In genomic region chr5:178872302-178872701, GRCh38 we compare ENCODE assay signal across 19 cellular contexts. TPM values are rescaled to one million over a fixed set of nuclear protein-coding genes. Genes with fewer than 3 reads are reported as not detected.
DNase-seq lines count a peak whose midpoint lies in the region; ATAC-seq, FAIRE-seq and TF ChIP-seq lines count a peak whose summit lies in the region.
"Had no signal": no experiment of that assay in that cellular context is flagged by ENCODE, and none has a peak within 500 bp of the region (broad histone marks: within the 10 kb centered on the region; RNA-seq: fewer than 3 reads in every experiment).

No MANE protein-coding gene starts in this region.

- H3K9me2 ChIP-seq in GM23338 (ENCODE audit: insufficient read depth), result no peaks in the 10 kb centered on the region

- H3K4me3 Mint-ChIP-seq in GM23338, result no peak overlapping the region
- H3K4me3 Mint-ChIP-seq: CD4-positive, CD25-positive, alpha-beta regulatory T cell; CD8-positive, alpha-beta memory T cell had no signal

- no peak overlapping the region for H3K23ac ChIP-seq in H1 (ENCODE audit: insufficient read length)

- no peaks in the 10 kb centered on the region for H3K79me1 ChIP-seq in H1 (ENCODE audit: low read depth, low read length)

- no peaks in the 10 kb centered on the region for H4K20me1 ChIP-seq in GM23338 (replicated peaks; ENCODE audit: insufficient read depth)
- H4K20me1 ChIP-seq in H1 (replicated peaks in 1 of 2; ENCODE audit: control insufficient read depth in 1 of 2, insufficient read depth in 2 of 2, low read length in 2 of 2), result no peaks in the 10 kb centered on the region

- H3K9me3 ChIP-seq in A549 (peaks cover 87% of the 10 kb centered on the region), H1 (ENCODE audit: insufficient read depth in 2 of 2, low read depth in 1 of 2, low read length in 1 of 2) (peaks cover 11 to 21% of the 10 kb centered on the region in 2 experiments; a peak in 3 of 4 replicates)
- H3K9me3 ChIP-seq: BE2C had no signal

- no peak for DNase-seq in A549 (ENCODE audit: low read depth in 1 of 2, low spot score in 1 of 2)
- no peak for DNase-seq in GM23338 (ENCODE audit: low spot score)
- DNase-seq in H1 (ENCODE audit: low read depth in 1 of 2, low spot score in 2 of 2), result no peak
- peak; percentile 24 for DNase-seq in iris pigment epithelial cell (ENCODE audit: low read depth)
- no peak for DNase-seq in DMS114 treated with DMSO at 0.1 percent for 48 hours (lab: John Stamatoyannopoulos, UW; ENCODE audit: unreplicated experiment)
- no peak for DNase-seq in effector CD4-positive, alpha-beta T cell
- DNase-seq: ACHN; BE2C; C1 segment of cervical spinal cord; CD4-positive, CD25-positive, alpha-beta regulatory T cell; CD8-positive, alpha-beta memory T cell; COR-L47; DMS 273 treated with DMSO at 0.1 percent for 48 hours; H7 had no signal

- H2AFZ ChIP-seq in GM23338 (no peak overlapping the region), H1 (ENCODE audit: low read length) (no peak overlapping the region)

- peaks cover 50% of the 10 kb centered on the region for H3K9me3 Mint-ChIP-seq in GM23338

- POLR2A ChIA-PET in A549 (lab: Yijun Ruan, JAX), result no interaction called here
- POLR2A ChIA-PET in H1 (lab: Charles Lee; ENCODE audit: partially characterized antibody), result no interaction called here

- TF ChIP-seq RAD21 in A549 (conservative IDR thresholded peaks at IDR 0.05 in 1 of 2, IDR thresholded peaks at IDR 0.05 in 1 of 2), result no peak
- no peak for TF ChIP-seq RAD21 in H1 (IDR thresholded peaks at IDR 0.05 in 1 of 2, conservative IDR thresholded peaks at IDR 0.05 in 1 of 2; ENCODE audit: low read depth in 2 of 2, low read length in 2 of 2)

- H2BK15ac ChIP-seq in H1 (ENCODE audit: low read length), result no peak overlapping the region

- H4K91ac ChIP-seq in H1 (replicated peaks; ENCODE audit: insufficient read length, low read length), result no peak overlapping the region

- TF ChIP-seq POLR2A in A549 (IDR thresholded peaks at IDR 0.05; ENCODE audit: low read length), result no peak
- no peak for TF ChIP-seq POLR2A in H1 (IDR thresholded peaks at IDR 0.05; ENCODE audit: control extremely low read depth in 1 of 2, low read depth in 2 of 2, low read length in 2 of 2)

- H3K36me3 Mint-ChIP-seq in GM23338 (ENCODE audit: low read depth), result peaks cover 97% of the 10 kb centered on the region

- 0 out of 2 replicates have a peak, but pooled peaks cover 1% of the 10 kb centered on the region for H3K36me3 ChIP-seq in GM23338 (ENCODE audit: insufficient read depth)
- H3K36me3 ChIP-seq in H1 (ENCODE audit: control insufficient read depth in 2 of 4, insufficient read depth in 4 of 4, low read length in 3 of 4), result peaks cover 0 to 30% (median 11%) of the 10 kb centered on the region in 4 experiments; a peak in 5 of 8 replicates

- no peak overlapping the region for H3K4me2 ChIP-seq in A549
- no peak overlapping the region for H3K4me2 ChIP-seq in GM23338
- no peak overlapping the region for H3K4me2 ChIP-seq in H1 (ENCODE audit: insufficient read depth in 1 of 2, low read depth in 2 of 2, low read length in 2 of 2)

- no peak overlapping the region for H3K4ac ChIP-seq in H1 (replicated peaks; ENCODE audit: insufficient read length, low read depth, low read length)

- no peak overlapping the region for H2BK12ac ChIP-seq in H1 (ENCODE audit: low read depth, low read length)

- peak overlapping the region; percentile 16; the same call in 1 of the 2 replicates for H3K27ac Mint-ChIP-seq in GM23338
- H3K27ac Mint-ChIP-seq: CD4-positive, CD25-positive, alpha-beta regulatory T cell; CD8-positive, alpha-beta memory T cell had no signal

- no peaks in the 10 kb centered on the region for H3F3A ChIP-seq in GM23338 (replicated peaks; ENCODE audit: low read depth)

- no peaks in the 10 kb centered on the region for H3K27me3 ChIP-seq in GM23338 (ENCODE audit: insufficient read depth)
- H3K27me3 ChIP-seq in H1 (replicated peaks in 1 of 4; ENCODE audit: control insufficient read depth in 3 of 4, extremely low read depth in 1 of 4, insufficient read depth in 3 of 4, low read length in 3 of 4), result no peaks in the 10 kb centered on the region
- H3K27me3 ChIP-seq: BE2C had no signal

- no peak overlapping the region for H2AK5ac ChIP-seq in H1 (ENCODE audit: low read depth, low read length)

- TF ChIP-seq EP300 in A549 (IDR thresholded peaks at IDR 0.05) (no peak), H1 (IDR thresholded peaks at IDR 0.05; ENCODE audit: borderline replicate concordance in 1 of 2, low read depth in 2 of 2, low read length in 2 of 2) (no peak)

- H3K79me2 ChIP-seq in GM23338 (replicated peaks; ENCODE audit: insufficient read depth) (0 out of 2 replicates have a peak, but pooled peaks cover 8% of the 10 kb centered on the region), H1 (ENCODE audit: control insufficient read depth in 1 of 2, insufficient read depth in 2 of 2, low read length in 2 of 2) (no peaks in the 10 kb centered on the region)

- no peak overlapping the region for H4K8ac ChIP-seq in H1 (ENCODE audit: extremely low read depth, insufficient read depth, low read length)

- no peak overlapping the region for H2BK20ac ChIP-seq in H1 (ENCODE audit: low read length)

- H3K56ac ChIP-seq in H1 (replicated peaks; ENCODE audit: insufficient read length, low read depth, low read length), result no peak overlapping the region

- ATAC-seq in A549 (no peak), GM23338 (no peak)
- ATAC-seq: HCT116 had no signal

- no peak overlapping the region for H3K14ac ChIP-seq in H1 (ENCODE audit: insufficient read length)

- TF ChIP-seq CTCF in A549 (IDR thresholded peaks at IDR 0.05), result no peak
- TF ChIP-seq CTCF in GM23338 (conservative IDR thresholded peaks at IDR 0.05; ENCODE audit: low read depth in 2 of 2), result no peak
- no peak for TF ChIP-seq CTCF in H1 (IDR thresholded peaks at IDR 0.05; ENCODE audit: control extremely low read depth in 1 of 3, insufficient read depth in 1 of 3, low read depth in 1 of 3, low read length in 3 of 3)

- no peak overlapping the region for H3K9ac ChIP-seq in H1 (replicated peaks in 1 of 4; ENCODE audit: extremely low read depth in 1 of 4, low read depth in 3 of 4, low read length in 3 of 4)

- H3K4me3 ChIP-seq in A549 (no peak overlapping the region), GM23338 (no peak overlapping the region), H1 (ENCODE audit: extremely low read depth in 1 of 4, insufficient read depth in 2 of 4, low read depth in 3 of 4, low read length in 4 of 4) (no peak overlapping the region)

- CTCF ChIA-PET in A549 (lab: Yijun Ruan, JAX), result no interaction called here
- CTCF ChIA-PET in H1 (lab: Charles Lee; ENCODE audit: partially characterized antibody), result no interaction called here

- FAIRE-seq in A549 (lab: Jason Lieb, UNC) (no peak), H1 (lab: Jason Lieb, UNC) (no peak)
- FAIRE-seq: G401.6, GM12891, GM19239 had no signal

- H3K27ac ChIP-seq in A549 (no peak overlapping the region), GM23338 (ENCODE audit: low read depth) (no peak overlapping the region), H1 (ENCODE audit: low read depth, low read length) (no peak overlapping the region)

- peaks cover 6% of the 10 kb centered on the region for H3K27me3 Mint-ChIP-seq in GM23338 (ENCODE audit: insufficient read depth, low read depth, poor library complexity)
- H3K27me3 Mint-ChIP-seq: CD4-positive, CD25-positive, alpha-beta regulatory T cell had no signal

- no peak overlapping the region for H3K18ac ChIP-seq in H1 (ENCODE audit: extremely low read depth, low read length)

- H4K5ac ChIP-seq in H1 (ENCODE audit: insufficient read length, low read depth, low read length), result no peak overlapping the region

- no peak overlapping the region for H2BK120ac ChIP-seq in H1 (replicated peaks; ENCODE audit: low read depth, low read length)

- no peak overlapping the region for H2BK5ac ChIP-seq in H1 (ENCODE audit: low read depth, low read length)

- no peaks in the 10 kb centered on the region for H3K23me2 ChIP-seq in H1 (ENCODE audit: low read depth, low read length)

- WGBS in A549 (ENCODE audit: missing lambda C conversion rate), result 93% methylated on average over 1 of the region's 1 CpG
- WGBS in H1 (ENCODE audit: extremely low coverage in 1 of 2, insufficient coverage in 1 of 2, insufficient read length in 1 of 2, insufficient replicate concordance in 2 of 2, low coverage in 1 of 2, low lambda C conversion rate in 2 of 2, missing lambda C conversion rate in 1 of 2), 2 experiments, result 95% methylated on average over 1 of the region's 1 CpG; no CpG with 5 or more reads in 1 of the 2 experiments

- no peaks in the 10 kb centered on the region for H3K4me1 Mint-ChIP-seq in GM23338

- H3K4me1 ChIP-seq in A549 (no peaks in the 10 kb centered on the region), GM23338 (ENCODE audit: insufficient read depth) (no peaks in the 10 kb centered on the region), H1 (replicated peaks in 1 of 4; ENCODE audit: control insufficient read depth in 3 of 4, insufficient read depth in 4 of 4, low read length in 3 of 4) (no peaks in the 10 kb centered on the region)
- H3K4me1 ChIP-seq: BE2C had no signal

RNA-seq across cellular contexts. Expression of gene ZNF354B, which starts 12.5 kb away (rescaled TPM):
- 10.3 TPM in 2 replicates for polyA plus RNA-seq in A549 (2011; rRNA removed)
- 4.1 and 4.3 TPM in 2 replicates for polyA plus RNA-seq in A549 (2012; cell fraction: cytosol; rRNA removed)
- polyA plus RNA-seq in A549 (2012; cell fraction: nucleus; rRNA removed), result 6.7 and 8.7 TPM in 2 replicates
- 6.7 to 7.9 TPM (median 7.5 TPM) in 3 replicates for polyA plus RNA-seq in A549 (2017; fragmentation: RNase III; extraction: RNeasy Plus Mini Kit Qiagen cat#74134 plus additional on column Dnase treatment)
- polyA minus RNA-seq in A549 (2011; rRNA and poly(A)+ RNA removed), result 6.3 and 6.5 TPM in 2 replicates
- 11.5 and 12.3 TPM in 2 replicates for total RNA-seq in GM23338 (2014; rRNA removed; shearing (Covaris generic))
- 9.0 and 9.2 TPM in 2 replicates for polyA plus RNA-seq in GM23338 (2016; fragmentation: Nextera tagmentation; extraction: Ambion mirVana)
- total RNA-seq in H1 (2021; fragmentation: NEBNext Ultra II Directional; extraction: Animal tissue kit (Norgen Biotek cat#: 25700)), result 10.8 and 12.4 TPM in 2 replicates
- polyA plus RNA-seq in H1 (2011; rRNA removed), result 4.5 and 5.0 TPM in 2 replicates
- polyA plus RNA-seq in H1 (2011; cell fraction: cytosol; rRNA removed), result 7.2 TPM
- 11.9 TPM for polyA plus RNA-seq in H1 (2011; cell fraction: nucleus; rRNA removed)
- 8.4 to 10.2 TPM (median 8.8 TPM) in 4 replicates for polyA plus RNA-seq in H1 (2012, experiment 1 of 2)
- polyA plus RNA-seq in H1 (2012, experiment 2 of 2), result 1.1 TPM
- polyA plus RNA-seq in H1 (2013, experiment 1 of 2), result 11.5 TPM
- polyA plus RNA-seq in H1 (2013, experiment 2 of 2), result 10.1 TPM
- 3.7 and 5.0 TPM in 2 replicates for polyA minus RNA-seq in H1 (2011; rRNA and poly(A)+ RNA removed)
- 4.8 TPM for polyA minus RNA-seq in H1 (2011; cell fraction: cytosol; rRNA and poly(A)+ RNA removed)
- polyA minus RNA-seq in H1 (2011; cell fraction: nucleus; rRNA and poly(A)+ RNA removed), result 18.3 TPM

RNA-seq across cellular contexts. Expression of gene ZFP2, which starts 23.4 kb away (rescaled TPM):
- polyA plus RNA-seq in A549 (2011; rRNA removed) (0.05 and 0.10 TPM in 2 replicates), A549 (2017; fragmentation: RNase III; extraction: RNeasy Plus Mini Kit Qiagen cat#74134 plus additional on column Dnase treatment) (0.04 to 0.05 TPM (median 0.04 TPM) in 3 replicates), GM23338 (2016; fragmentation: Nextera tagmentation; extraction: Ambion mirVana) (0.61 and 1.4 TPM in 2 replicates), H1 (2011; rRNA removed) (0.19 and 0.20 TPM in 2 replicates)
- polyA plus RNA-seq in A549 (2012; cell fraction: cytosol; rRNA removed), result not detected in 2 replicates
- polyA plus RNA-seq in A549 (2012; cell fraction: nucleus; rRNA removed), result not detected in 2 replicates
- polyA minus RNA-seq in A549 (2011; rRNA and poly(A)+ RNA removed), result not detected in 2 replicates
- total RNA-seq in GM23338 (2014; rRNA removed; shearing (Covaris generic)), result 0.42 and 0.62 TPM in 2 replicates
- 0.52 and 0.78 TPM in 2 replicates for total RNA-seq in H1 (2021; fragmentation: NEBNext Ultra II Directional; extraction: Animal tissue kit (Norgen Biotek cat#: 25700))
- 0.61 TPM for polyA plus RNA-seq in H1 (2011; cell fraction: cytosol; rRNA removed)
- polyA plus RNA-seq in H1 (2011; cell fraction: nucleus; rRNA removed), result 0.37 TPM
- polyA plus RNA-seq in H1 (2012, experiment 1 of 2), result 0.35 to 0.59 TPM (median 0.58 TPM) in 4 replicates
- polyA plus RNA-seq in H1 (2012, experiment 2 of 2), result not detected
- 0.55 TPM for polyA plus RNA-seq in H1 (2013, experiment 1 of 2)
- 0.35 TPM for polyA plus RNA-seq in H1 (2013, experiment 2 of 2)
- polyA minus RNA-seq in H1 (2011; rRNA and poly(A)+ RNA removed), result 0.25 and 0.54 TPM in 2 replicates
- not detected for polyA minus RNA-seq in H1 (2011; cell fraction: cytosol; rRNA and poly(A)+ RNA removed)
- 0.20 TPM for polyA minus RNA-seq in H1 (2011; cell fraction: nucleus; rRNA and poly(A)+ RNA removed)
- total RNA-seq: A172 had no signal

Comparison
In these comparisons a context has a peak if more than half of its experiments do, and no peak if none do; other contexts are left out.
1. Of the 18 proteins assayed by ChIP-seq in both H1 and A549: peak only in H1: none; only in A549: none; in both: MAFK; in neither: 17.